Comparison of ENCODE assay signal across 1 cellular context in genomic region chr1:84620720-84621313, GRCh38.
TF ChIP-seq lines count a peak whose summit lies in the region.

No MANE protein-coding gene starts in this region.

TF ChIP-seq in H1, 55 proteins besides CTCF, POLR2A, EP300 and RAD21 (continued from another document):
- TF ChIP-seq, protein P1, sequence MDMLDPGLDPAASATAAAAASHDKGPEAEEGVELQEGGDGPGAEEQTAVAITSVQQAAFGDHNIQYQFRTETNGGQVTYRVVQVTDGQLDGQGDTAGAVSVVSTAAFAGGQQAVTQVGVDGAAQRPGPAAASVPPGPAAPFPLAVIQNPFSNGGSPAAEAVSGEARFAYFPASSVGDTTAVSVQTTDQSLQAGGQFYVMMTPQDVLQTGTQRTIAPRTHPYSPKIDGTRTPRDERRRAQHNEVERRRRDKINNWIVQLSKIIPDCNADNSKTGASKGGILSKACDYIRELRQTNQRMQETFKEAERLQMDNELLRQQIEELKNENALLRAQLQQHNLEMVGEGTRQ (IDR thresholded peaks at IDR 0.05; ENCODE audit: low read length) = no peak
- TF ChIP-seq RFX5 (IDR thresholded peaks at IDR 0.05; ENCODE audit: borderline replicate concordance, low read depth, low read length) = no peak
- TF ChIP-seq KDM5A (IDR thresholded peaks at IDR 0.05; ENCODE audit: low read length) = no peak
- peak; percentile 69; the same call in 1 of the 2 replicates for TF ChIP-seq PHF8 (conservative IDR thresholded peaks at IDR 0.05; ENCODE audit: low read depth, low read length)
- TF ChIP-seq, protein P2, sequence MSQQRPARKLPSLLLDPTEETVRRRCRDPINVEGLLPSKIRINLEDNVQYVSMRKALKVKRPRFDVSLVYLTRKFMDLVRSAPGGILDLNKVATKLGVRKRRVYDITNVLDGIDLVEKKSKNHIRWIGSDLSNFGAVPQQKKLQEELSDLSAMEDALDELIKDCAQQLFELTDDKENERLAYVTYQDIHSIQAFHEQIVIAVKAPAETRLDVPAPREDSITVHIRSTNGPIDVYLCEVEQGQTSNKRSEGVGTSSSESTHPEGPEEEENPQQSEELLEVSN (IDR thresholded peaks at IDR 0.05) = no peak
- TF ChIP-seq SIRT6 (IDR thresholded peaks at IDR 0.05; ENCODE audit: low read length) = no peak
- TF ChIP-seq TAF7 (optimal IDR thresholded peaks at IDR 0.05; ENCODE audit: borderline replicate concordance, low read depth, low read length) = no peak
- TF ChIP-seq SP2 (IDR thresholded peaks at IDR 0.05; ENCODE audit: low read length) = no peak
- no peak for TF ChIP-seq SIX5 (IDR thresholded peaks at IDR 0.05; ENCODE audit: low read depth, low read length)
- no peak for TF ChIP-seq HDAC6 (IDR thresholded peaks at IDR 0.05; ENCODE audit: low read depth, low read length)
- TF ChIP-seq SP4 (IDR thresholded peaks at IDR 0.05; ENCODE audit: low read length) = no peak
- TF ChIP-seq, protein P3, sequence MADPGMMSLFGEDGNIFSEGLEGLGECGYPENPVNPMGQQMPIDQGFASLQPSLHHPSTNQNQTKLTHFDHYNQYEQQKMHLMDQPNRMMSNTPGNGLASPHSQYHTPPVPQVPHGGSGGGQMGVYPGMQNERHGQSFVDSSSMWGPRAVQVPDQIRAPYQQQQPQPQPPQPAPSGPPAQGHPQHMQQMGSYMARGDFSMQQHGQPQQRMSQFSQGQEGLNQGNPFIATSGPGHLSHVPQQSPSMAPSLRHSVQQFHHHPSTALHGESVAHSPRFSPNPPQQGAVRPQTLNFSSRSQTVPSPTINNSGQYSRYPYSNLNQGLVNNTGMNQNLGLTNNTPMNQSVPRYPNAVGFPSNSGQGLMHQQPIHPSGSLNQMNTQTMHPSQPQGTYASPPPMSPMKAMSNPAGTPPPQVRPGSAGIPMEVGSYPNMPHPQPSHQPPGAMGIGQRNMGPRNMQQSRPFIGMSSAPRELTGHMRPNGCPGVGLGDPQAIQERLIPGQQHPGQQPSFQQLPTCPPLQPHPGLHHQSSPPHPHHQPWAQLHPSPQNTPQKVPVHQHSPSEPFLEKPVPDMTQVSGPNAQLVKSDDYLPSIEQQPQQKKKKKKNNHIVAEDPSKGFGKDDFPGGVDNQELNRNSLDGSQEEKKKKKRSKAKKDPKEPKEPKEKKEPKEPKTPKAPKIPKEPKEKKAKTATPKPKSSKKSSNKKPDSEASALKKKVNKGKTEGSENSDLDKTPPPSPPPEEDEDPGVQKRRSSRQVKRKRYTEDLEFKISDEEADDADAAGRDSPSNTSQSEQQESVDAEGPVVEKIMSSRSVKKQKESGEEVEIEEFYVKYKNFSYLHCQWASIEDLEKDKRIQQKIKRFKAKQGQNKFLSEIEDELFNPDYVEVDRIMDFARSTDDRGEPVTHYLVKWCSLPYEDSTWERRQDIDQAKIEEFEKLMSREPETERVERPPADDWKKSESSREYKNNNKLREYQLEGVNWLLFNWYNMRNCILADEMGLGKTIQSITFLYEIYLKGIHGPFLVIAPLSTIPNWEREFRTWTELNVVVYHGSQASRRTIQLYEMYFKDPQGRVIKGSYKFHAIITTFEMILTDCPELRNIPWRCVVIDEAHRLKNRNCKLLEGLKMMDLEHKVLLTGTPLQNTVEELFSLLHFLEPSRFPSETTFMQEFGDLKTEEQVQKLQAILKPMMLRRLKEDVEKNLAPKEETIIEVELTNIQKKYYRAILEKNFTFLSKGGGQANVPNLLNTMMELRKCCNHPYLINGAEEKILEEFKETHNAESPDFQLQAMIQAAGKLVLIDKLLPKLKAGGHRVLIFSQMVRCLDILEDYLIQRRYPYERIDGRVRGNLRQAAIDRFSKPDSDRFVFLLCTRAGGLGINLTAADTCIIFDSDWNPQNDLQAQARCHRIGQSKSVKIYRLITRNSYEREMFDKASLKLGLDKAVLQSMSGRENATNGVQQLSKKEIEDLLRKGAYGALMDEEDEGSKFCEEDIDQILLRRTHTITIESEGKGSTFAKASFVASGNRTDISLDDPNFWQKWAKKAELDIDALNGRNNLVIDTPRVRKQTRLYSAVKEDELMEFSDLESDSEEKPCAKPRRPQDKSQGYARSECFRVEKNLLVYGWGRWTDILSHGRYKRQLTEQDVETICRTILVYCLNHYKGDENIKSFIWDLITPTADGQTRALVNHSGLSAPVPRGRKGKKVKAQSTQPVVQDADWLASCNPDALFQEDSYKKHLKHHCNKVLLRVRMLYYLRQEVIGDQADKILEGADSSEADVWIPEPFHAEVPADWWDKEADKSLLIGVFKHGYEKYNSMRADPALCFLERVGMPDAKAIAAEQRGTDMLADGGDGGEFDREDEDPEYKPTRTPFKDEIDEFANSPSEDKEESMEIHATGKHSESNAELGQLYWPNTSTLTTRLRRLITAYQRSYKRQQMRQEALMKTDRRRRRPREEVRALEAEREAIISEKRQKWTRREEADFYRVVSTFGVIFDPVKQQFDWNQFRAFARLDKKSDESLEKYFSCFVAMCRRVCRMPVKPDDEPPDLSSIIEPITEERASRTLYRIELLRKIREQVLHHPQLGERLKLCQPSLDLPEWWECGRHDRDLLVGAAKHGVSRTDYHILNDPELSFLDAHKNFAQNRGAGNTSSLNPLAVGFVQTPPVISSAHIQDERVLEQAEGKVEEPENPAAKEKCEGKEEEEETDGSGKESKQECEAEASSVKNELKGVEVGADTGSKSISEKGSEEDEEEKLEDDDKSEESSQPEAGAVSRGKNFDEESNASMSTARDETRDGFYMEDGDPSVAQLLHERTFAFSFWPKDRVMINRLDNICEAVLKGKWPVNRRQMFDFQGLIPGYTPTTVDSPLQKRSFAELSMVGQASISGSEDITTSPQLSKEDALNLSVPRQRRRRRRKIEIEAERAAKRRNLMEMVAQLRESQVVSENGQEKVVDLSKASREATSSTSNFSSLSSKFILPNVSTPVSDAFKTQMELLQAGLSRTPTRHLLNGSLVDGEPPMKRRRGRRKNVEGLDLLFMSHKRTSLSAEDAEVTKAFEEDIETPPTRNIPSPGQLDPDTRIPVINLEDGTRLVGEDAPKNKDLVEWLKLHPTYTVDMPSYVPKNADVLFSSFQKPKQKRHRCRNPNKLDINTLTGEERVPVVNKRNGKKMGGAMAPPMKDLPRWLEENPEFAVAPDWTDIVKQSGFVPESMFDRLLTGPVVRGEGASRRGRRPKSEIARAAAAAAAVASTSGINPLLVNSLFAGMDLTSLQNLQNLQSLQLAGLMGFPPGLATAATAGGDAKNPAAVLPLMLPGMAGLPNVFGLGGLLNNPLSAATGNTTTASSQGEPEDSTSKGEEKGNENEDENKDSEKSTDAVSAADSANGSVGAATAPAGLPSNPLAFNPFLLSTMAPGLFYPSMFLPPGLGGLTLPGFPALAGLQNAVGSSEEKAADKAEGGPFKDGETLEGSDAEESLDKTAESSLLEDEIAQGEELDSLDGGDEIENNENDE (IDR thresholded peaks at IDR 0.05; ENCODE audit: insufficient replicate concordance, low read length) = no peak
- no peak for TF ChIP-seq BRCA1 (IDR thresholded peaks at IDR 0.05; ENCODE audit: low read depth, low read length)
- TF ChIP-seq BACH1 (IDR thresholded peaks at IDR 0.05; ENCODE audit: low read length) = 0 out of 2 replicates have a peak, but pooled peaks have one; percentile 28
- no peak for TF ChIP-seq SRF (IDR thresholded peaks at IDR 0.05; ENCODE audit: low read depth, low read length)
- no peak for TF ChIP-seq NANOG (IDR thresholded peaks at IDR 0.05; ENCODE audit: insufficient read depth, low read depth, low read length, poor library complexity, severe bottlenecking)
- TF ChIP-seq CHD2 (IDR thresholded peaks at IDR 0.05; ENCODE audit: low read length) = no peak
- TF ChIP-seq TAF1 (IDR thresholded peaks at IDR 0.05; ENCODE audit: low read depth, low read length) = peak; percentile 51
- TF ChIP-seq TEAD4 (IDR thresholded peaks at IDR 0.05; ENCODE audit: low read depth, low read length) = no peak
- TF ChIP-seq POU5F1 (IDR thresholded peaks at IDR 0.05; ENCODE audit: low read depth, low read length) = no peak
- no peak for TF ChIP-seq GTF2F1 (IDR thresholded peaks at IDR 0.05; ENCODE audit: borderline replicate concordance, low read depth, low read length)
- TF ChIP-seq RBBP5 (IDR thresholded peaks at IDR 0.05; ENCODE audit: borderline replicate concordance, low read depth, low read length) = no peak; the same call in 1 of the 2 replicates
- peak; percentile 62 for TF ChIP-seq CTBP2 (IDR thresholded peaks at IDR 0.05; ENCODE audit: borderline replicate concordance, insufficient read depth, insufficient read length, low read length)
- no peak for TF ChIP-seq JUN (IDR thresholded peaks at IDR 0.05; ENCODE audit: low read depth, low read length)
- TF ChIP-seq KDM1A (IDR thresholded peaks at IDR 0.05; ENCODE audit: borderline replicate concordance, low read length) = peak; percentile 66; the same call in 1 of the 2 replicates
- TF ChIP-seq, protein P4, sequence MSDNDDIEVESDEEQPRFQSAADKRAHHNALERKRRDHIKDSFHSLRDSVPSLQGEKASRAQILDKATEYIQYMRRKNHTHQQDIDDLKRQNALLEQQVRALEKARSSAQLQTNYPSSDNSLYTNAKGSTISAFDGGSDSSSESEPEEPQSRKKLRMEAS (IDR thresholded peaks at IDR 0.05) = peak; percentile 42; the same call in 1 of the 2 replicates
- no peak for TF ChIP-seq GABPA (IDR thresholded peaks at IDR 0.05; ENCODE audit: borderline replicate concordance, insufficient read depth, low read length)
- no peak for TF ChIP-seq SAP30 (IDR thresholded peaks at IDR 0.05; ENCODE audit: insufficient read depth, insufficient replicate concordance, low read length)
- peak; percentile 78 for TF ChIP-seq KDM4A (IDR thresholded peaks at IDR 0.05; ENCODE audit: low read depth, low read length, severe bottlenecking)
- no peak for TF ChIP-seq BCL11A (IDR thresholded peaks at IDR 0.05; ENCODE audit: low read depth in 2 of 2, low read length in 2 of 2)
- TF ChIP-seq, protein P5, sequence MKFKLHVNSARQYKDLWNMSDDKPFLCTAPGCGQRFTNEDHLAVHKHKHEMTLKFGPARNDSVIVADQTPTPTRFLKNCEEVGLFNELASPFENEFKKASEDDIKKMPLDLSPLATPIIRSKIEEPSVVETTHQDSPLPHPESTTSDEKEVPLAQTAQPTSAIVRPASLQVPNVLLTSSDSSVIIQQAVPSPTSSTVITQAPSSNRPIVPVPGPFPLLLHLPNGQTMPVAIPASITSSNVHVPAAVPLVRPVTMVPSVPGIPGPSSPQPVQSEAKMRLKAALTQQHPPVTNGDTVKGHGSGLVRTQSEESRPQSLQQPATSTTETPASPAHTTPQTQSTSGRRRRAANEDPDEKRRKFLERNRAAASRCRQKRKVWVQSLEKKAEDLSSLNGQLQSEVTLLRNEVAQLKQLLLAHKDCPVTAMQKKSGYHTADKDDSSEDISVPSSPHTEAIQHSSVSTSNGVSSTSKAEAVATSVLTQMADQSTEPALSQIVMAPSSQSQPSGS (IDR thresholded peaks at IDR 0.05; ENCODE audit: low read length) = no peak
- TF ChIP-seq YY1 (IDR thresholded peaks at IDR 0.05; ENCODE audit: low read depth, low read length) = no peak
- no peak for TF ChIP-seq NRF1 (IDR thresholded peaks at IDR 0.05; ENCODE audit: low read depth, low read length)
- TF ChIP-seq CHD1 (IDR thresholded peaks at IDR 0.05; ENCODE audit: low read depth, low read length) = no peak
- no peak for TF ChIP-seq SUZ12 (IDR thresholded peaks at IDR 0.05; ENCODE audit: low read length)
- 0 out of 2 replicates have a peak, but pooled peaks have one; percentile 5 for TF ChIP-seq JUND (IDR thresholded peaks at IDR 0.05; ENCODE audit: low read length)
- no peak for TF ChIP-seq ATF3 (IDR thresholded peaks at IDR 0.05; ENCODE audit: insufficient read depth, low read depth, low read length)
- peak; percentile 4 to 72; a peak in 1 of 4 replicates for TF ChIP-seq HDAC2 (IDR thresholded peaks at IDR 0.05; ENCODE audit: borderline replicate concordance in 1 of 2, low read depth in 2 of 2, low read length in 2 of 2)
- TF ChIP-seq ASH2L (IDR thresholded peaks at IDR 0.05; ENCODE audit: low read length) = peak; percentile 86
- TF ChIP-seq POLR2AphosphoS5 (IDR thresholded peaks at IDR 0.05; ENCODE audit: low read depth, low read length) = peak; percentile 63; the same call in 1 of the 2 replicates
- no peak for TF ChIP-seq RNF2 (IDR thresholded peaks at IDR 0.05; ENCODE audit: borderline replicate concordance, low read depth, low read length, missing control alignments, poor library complexity, severe bottlenecking)
